8 cellular contexts compared by ENCODE assay signal in genomic region chr2:54577035-54577434, GRCh38.
DNase-seq lines count a peak whose midpoint lies in the region; ATAC-seq lines count a peak whose summit lies in the region.
"Had no signal": no experiment of that assay in that cellular context is flagged by ENCODE, and none has a peak within 500 bp of the region (broad histone marks: within the 10 kb centered on the region; RNA-seq: fewer than 3 reads in every experiment).

No MANE protein-coding gene starts in this region.

- ATAC-seq in activated naive CD8-positive, alpha-beta T cell treated with anti-CD3 and anti-CD28 coated beads, Interleukin-2, amount 10 ng/mL, durations not matched to agents 7 days and 5 days (ENCODE audit: low read depth), result no peak
- ATAC-seq in naive thymus-derived CD4-positive, alpha-beta T cell, result no peak
- ATAC-seq in HG02884 (IDR thresholded peaks at IDR 0.05; ENCODE audit: unreplicated experiment) (no peak), HG02642 (IDR thresholded peaks at IDR 0.05; ENCODE audit: poor library complexity, unreplicated experiment) (no peak)

- H3K9me3 Mint-ChIP-seq in activated naive CD8-positive, alpha-beta T cell treated with anti-CD3 and anti-CD28 coated beads, Interleukin-2, amount 10 ng/mL, durations not matched to agents 7 days and 5 days, result no peaks in the 10 kb centered on the region
- peaks cover 0 to 7% (median 0%) of the 10 kb centered on the region in 11 donors for H3K9me3 Mint-ChIP-seq in naive thymus-derived CD4-positive, alpha-beta T cell

- no peak overlapping the region for H3K4me3 Mint-ChIP-seq in activated naive CD8-positive, alpha-beta T cell treated with anti-CD3 and anti-CD28 coated beads, Interleukin-2, amount 10 ng/mL, durations not matched to agents 7 days and 5 days
- peak overlapping the region; percentile 29 to 93 (median 69) for H3K4me3 Mint-ChIP-seq in naive thymus-derived CD4-positive, alpha-beta T cell

- DNase-seq in DMS153 treated with DMSO at 0.1 percent for 48 hours (lab: John Stamatoyannopoulos, UW; ENCODE audit: unreplicated experiment), result peak; percentile 63
- peak; percentile 82 for DNase-seq in NCI-H1105 (lab: John Stamatoyannopoulos, UW)
- no peak for DNase-seq in activated naive CD8-positive, alpha-beta T cell treated with anti-CD3 and anti-CD28 coated beads, Interleukin-2, amount 10 ng/mL, durations not matched to agents 7 days and 5 days
- DNase-seq in naive thymus-derived CD4-positive, alpha-beta T cell, result no peak
- DNase-seq in GOT3 (lab: John Stamatoyannopoulos, UW), result no peak

- H3K4me1 ChIP-seq in naive thymus-derived CD4-positive, alpha-beta T cell (ENCODE audit: control insufficient read depth in 2 of 2, insufficient read depth in 2 of 2, low read length in 2 of 2), result peaks cover 91% of the 10 kb centered on the region in 2 donors

- no peaks in the 10 kb centered on the region for H3K36me3 ChIP-seq in naive thymus-derived CD4-positive, alpha-beta T cell (ENCODE audit: control insufficient read depth in 2 of 3, insufficient read depth in 3 of 3, low read length in 3 of 3)

- peak overlapping the region; percentile 95 for H3K27ac ChIP-seq in naive thymus-derived CD4-positive, alpha-beta T cell (ENCODE audit: low read depth, low read length)
- H3K27ac ChIP-seq: SJCRH30 had no signal

- no peak overlapping the region for H3K4me3 ChIP-seq in naive thymus-derived CD4-positive, alpha-beta T cell (ENCODE audit: low read length)
- H3K4me3 ChIP-seq: SJCRH30 had no signal

- H3K27me3 ChIP-seq in naive thymus-derived CD4-positive, alpha-beta T cell (ENCODE audit: control insufficient read depth in 2 of 2, insufficient read depth in 2 of 2, low read length in 2 of 2), result no peaks in the 10 kb centered on the region
- H3K27me3 ChIP-seq: SJCRH30 had no signal

- peaks cover 23% of the 10 kb centered on the region for H3K36me3 Mint-ChIP-seq in activated naive CD8-positive, alpha-beta T cell treated with anti-CD3 and anti-CD28 coated beads, Interleukin-2, amount 10 ng/mL, durations not matched to agents 7 days and 5 days
- peaks cover 8 to 31% (median 10%) of the 10 kb centered on the region in 5 donors for H3K36me3 Mint-ChIP-seq in naive thymus-derived CD4-positive, alpha-beta T cell

- H3K27ac Mint-ChIP-seq in activated naive CD8-positive, alpha-beta T cell treated with anti-CD3 and anti-CD28 coated beads, Interleukin-2, amount 10 ng/mL, durations not matched to agents 7 days and 5 days, result peak overlapping the region; percentile 74
- H3K27ac Mint-ChIP-seq in naive thymus-derived CD4-positive, alpha-beta T cell, result peak overlapping the region; percentile 90 to 99 (median 97)

- peaks cover 87% of the 10 kb centered on the region for H3K4me1 Mint-ChIP-seq in activated naive CD8-positive, alpha-beta T cell treated with anti-CD3 and anti-CD28 coated beads, Interleukin-2, amount 10 ng/mL, durations not matched to agents 7 days and 5 days
- H3K4me1 Mint-ChIP-seq in naive thymus-derived CD4-positive, alpha-beta T cell, result peaks cover 72 to 99% (median 95%) of the 10 kb centered on the region in 7 donors

- no peaks in the 10 kb centered on the region for H3K27me3 Mint-ChIP-seq in activated naive CD8-positive, alpha-beta T cell treated with anti-CD3 and anti-CD28 coated beads, Interleukin-2, amount 10 ng/mL, durations not matched to agents 7 days and 5 days
- no peaks in the 10 kb centered on the region for H3K27me3 Mint-ChIP-seq in naive thymus-derived CD4-positive, alpha-beta T cell

- no peaks in the 10 kb centered on the region for H3K9me3 ChIP-seq in naive thymus-derived CD4-positive, alpha-beta T cell (ENCODE audit: control insufficient read depth in 2 of 3, low read length in 3 of 3)
- H3K9me3 ChIP-seq: SJCRH30 had no signal

- intact Hi-C loops in naive thymus-derived CD4-positive, alpha-beta T cell (cut with micrococcal nuclease), result loop anchor here in 1 of 2 donors (10.0 kb wide), 1 partner anchor 558 kb away; no protein-coding TSS in a partner anchor

- CTCF ChIA-PET in naive thymus-derived CD4-positive, alpha-beta T cell (lab: Charles Lee), result interaction anchor here (0.8 to 1.7 kb wide), 4 partner anchors 17 to 53 kb away, joined by 3 to 6 read pairs (median 4); no protein-coding TSS in a partner anchor

- POLR2A ChIA-PET in activated naive CD8-positive, alpha-beta T cell treated with anti-CD3 and anti-CD28 coated beads, Interleukin-2, amount 10 ng/mL, durations not matched to agents 7 days and 5 days (lab: Charles Lee), result interaction anchor here (1.3 to 13.3 kb wide), 2 partner anchors 16 to 19 kb away, joined by 7 to 243 read pairs; no protein-coding TSS in a partner anchor
- POLR2A ChIA-PET in naive thymus-derived CD4-positive, alpha-beta T cell (lab: Charles Lee), result interaction anchor here (0.6 to 12.1 kb wide), 7 partner anchors 9 to 96 kb away, joined by 3 to 276 read pairs (median 29); no protein-coding TSS in a partner anchor

Comparison
In these comparisons a context has a peak if more than half of its experiments do, and no peak if none do; other contexts are left out.
1. DNase-seq: peak in DMS153 treated with DMSO at 0.1 percent for 48 hours (single experiment) and NCI-H1105 (single experiment); none in activated naive CD8-positive, alpha-beta T cell treated with anti-CD3 and anti-CD28 coated beads, Interleukin-2, amount 10 ng/mL, durations not matched to agents 7 days and 5 days (single experiment), naive thymus-derived CD4-positive, alpha-beta T cell (0 of 9) and GOT3 (single experiment).